ENCODE assay signal across 26 cellular contexts in the genomic region with DNA sequence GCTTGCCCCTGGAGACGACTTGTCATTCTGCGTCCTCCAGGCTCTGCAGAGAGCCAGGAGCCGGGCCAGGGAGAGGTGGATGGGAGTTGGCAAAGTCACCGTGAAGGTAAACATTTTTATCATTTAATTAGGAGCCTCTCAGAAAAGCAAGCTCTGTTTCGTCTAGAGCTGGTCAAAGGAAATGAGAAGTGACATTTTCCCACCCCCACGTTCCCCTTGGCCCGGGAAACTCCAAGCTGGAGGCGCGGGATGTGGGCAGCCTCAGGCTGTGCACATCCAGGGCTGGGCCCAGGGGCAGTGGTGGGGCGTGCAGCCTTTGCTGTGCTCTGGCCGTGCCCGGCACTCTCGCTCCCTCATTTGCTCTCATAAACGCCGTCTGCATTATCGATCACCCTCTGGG.
A peak's percentile ranks its signal among the peaks of the same experiment; 100 is the strongest.
DNase-seq lines count a peak whose midpoint lies in the region; ATAC-seq and TF ChIP-seq lines count a peak whose summit lies in the region.
"Had no signal": no experiment of that assay in that cellular context is flagged by ENCODE, and none has a peak within 500 bp of the region (broad histone marks: within the 10 kb centered on the region; RNA-seq: fewer than 3 reads in every experiment).

No MANE protein-coding gene starts in this region.

- H3K4me3 Mint-ChIP-seq in WTC11: no peak overlapping the region
- H3K4me3 Mint-ChIP-seq: activated CD4-positive, alpha-beta memory T cell treated with anti-CD3 and anti-CD28 coated beads for 36 hours; CD4-positive, alpha-beta memory T cell; H9; stimulated activated memory B cell treated with anti-CD40 and anti-IgM and Interleukin-4, amounts not matched to agents 10 μg/mL and 1 μg/mL and 100 μg/mL, for 72 hours had no signal

- DNase-seq in WTC11 (ENCODE audit: low spot score) (no peak), mucosa of gallbladder (ENCODE audit: low spot score) (peak; percentile 9), NCI-H345 (lab: John Stamatoyannopoulos, UW) (no peak)
- DNase-seq: activated CD4-positive, alpha-beta memory T cell treated with anti-CD3 and anti-CD28 coated beads for 36 hours; activated CD4-positive, CD25-positive, alpha-beta regulatory T cell; activated naive CD4-positive, alpha-beta T cell; CD4-positive, alpha-beta memory T cell; DMS 273 treated with DMSO at 0.1 percent for 48 hours; effector memory CD4-positive, alpha-beta T cell; erythroblast; kidney glomerular epithelial cell; MG63; NCI-H1694; NCI-H69; stimulated activated CD4-positive, alpha-beta T cell treated with anti-CD3 and anti-CD28 coated beads, Interleukin-4, amount 100 ng/mL, for 1 hour; T1000; testis had no signal

- H3K27ac Mint-ChIP-seq in WTC11: no peak overlapping the region
- H3K27ac Mint-ChIP-seq: activated CD4-positive, alpha-beta memory T cell treated with anti-CD3 and anti-CD28 coated beads for 36 hours; CD4-positive, alpha-beta memory T cell; stimulated activated memory B cell treated with anti-CD40 and anti-IgM and Interleukin-4, amounts not matched to agents 10 μg/mL and 1 μg/mL and 100 μg/mL, for 72 hours had no signal

- POLR2A ChIA-PET in HEK293 (lab: Yijun Ruan, JAX): no interaction called here
- POLR2A ChIA-PET in WTC11 (lab: Charles Lee): no interaction called here

- peaks cover 32% of the 10 kb centered on the region for H3K4me1 ChIP-seq in BLaER1
- no peaks in the 10 kb centered on the region for H3K4me1 ChIP-seq in HEK293 (ENCODE audit: control insufficient read depth, insufficient read depth, low read length)
- H3K4me1 ChIP-seq: testis had no signal

- H3K36me3 Mint-ChIP-seq in WTC11: no peaks in the 10 kb centered on the region
- H3K36me3 Mint-ChIP-seq: activated CD4-positive, alpha-beta memory T cell treated with anti-CD3 and anti-CD28 coated beads for 36 hours; CD4-positive, alpha-beta memory T cell; stimulated activated memory B cell treated with anti-CD40 and anti-IgM and Interleukin-4, amounts not matched to agents 10 μg/mL and 1 μg/mL and 100 μg/mL, for 72 hours had no signal

- CTCF ChIA-PET in HEK293 (lab: Yijun Ruan, JAX): no interaction called here
- CTCF ChIA-PET in WTC11 (lab: Charles Lee): no interaction called here

- H3K9ac ChIP-seq in BLaER1: peak overlapping the region; percentile 34; the same call in 1 of the 2 replicates

- H3K27me3 Mint-ChIP-seq in WTC11 (ENCODE audit: low read depth): no peaks in the 10 kb centered on the region; the same call in 1 of the 2 replicates

- H3K9me3 ChIP-seq in BLaER1 (no peaks in the 10 kb centered on the region), HEK293 (ENCODE audit: control insufficient read depth, insufficient read depth, low read depth, low read length) (no peaks in the 10 kb centered on the region)
- H3K9me3 ChIP-seq: MG63, neutrophil, testis had no signal

- H3K4me2 ChIP-seq in BLaER1: peak overlapping the region; percentile 66

- ATAC-seq in WTC11: peak; percentile 18; the same call in 1 of the 2 replicates
- no peak for ATAC-seq in HG03460 (IDR thresholded peaks at IDR 0.05; ENCODE audit: unreplicated experiment)
- no peak for ATAC-seq in HG03175 (IDR thresholded peaks at IDR 0.05; ENCODE audit: unreplicated experiment)
- no peak for ATAC-seq in HG02840 (IDR thresholded peaks at IDR 0.05; ENCODE audit: low FRiP score, unreplicated experiment)
- ATAC-seq: Right ventricle myocardium inferior; stimulated activated memory B cell treated with anti-CD40 and anti-IgM and Interleukin-4, amounts not matched to agents 10 μg/mL and 1 μg/mL and 100 μg/mL, for 72 hours had no signal

- no peak for TF ChIP-seq CTCF in HEK293 (tag by site-specific recombination; IDR thresholded peaks at IDR 0.05)
- TF ChIP-seq CTCF in WTC11 (IDR thresholded peaks at IDR 0.05): no peak

- no peaks in the 10 kb centered on the region for H3K9me3 Mint-ChIP-seq in WTC11
- H3K9me3 Mint-ChIP-seq: activated CD4-positive, alpha-beta memory T cell treated with anti-CD3 and anti-CD28 coated beads for 36 hours; CD4-positive, alpha-beta memory T cell; H9; stimulated activated memory B cell treated with anti-CD40 and anti-IgM and Interleukin-4, amounts not matched to agents 10 μg/mL and 1 μg/mL and 100 μg/mL, for 72 hours had no signal

- peaks cover 5% of the 10 kb centered on the region for H3K4me1 Mint-ChIP-seq in WTC11
- H3K4me1 Mint-ChIP-seq: CD4-positive, alpha-beta memory T cell; stimulated activated memory B cell treated with anti-CD40 and anti-IgM and Interleukin-4, amounts not matched to agents 10 μg/mL and 1 μg/mL and 100 μg/mL, for 72 hours had no signal

- H3K36me3 ChIP-seq in BLaER1 (no peaks in the 10 kb centered on the region), HEK293 (ENCODE audit: control insufficient read depth in 2 of 2, insufficient read depth in 1 of 2, low read length in 2 of 2) (no peaks in the 10 kb centered on the region)
- H3K36me3 ChIP-seq: MG63, neutrophil had no signal

- H3K27me3 ChIP-seq in BLaER1: no peaks in the 10 kb centered on the region; the same call in 1 of the 2 replicates
- H3K27me3 ChIP-seq: MG63, neutrophil, testis had no signal

- H3K4me3 ChIP-seq in BLaER1 (no peak overlapping the region), HEK293 (ENCODE audit: low read depth, low read length) (no peak overlapping the region)
- H3K4me3 ChIP-seq: MG63, testis had no signal

- H3K27ac ChIP-seq in BLaER1 (peak overlapping the region; percentile 35; the same call in 1 of the 2 replicates), HEK293 (ENCODE audit: extremely low read depth, low read depth, low read length) (no peak overlapping the region)
- H3K27ac ChIP-seq: neutrophil, testis had no signal

- H4K20me1 ChIP-seq in BLaER1: no peaks in the 10 kb centered on the region

TF ChIP-seq in HEK293, 187 proteins besides CTCF, POLR2A, EP300 and RAD21:
- TF ChIP-seq ZNF626 (tag by site-specific recombination; IDR thresholded peaks at IDR 0.05) (no peak), ZFHX2 (tag by site-specific recombination; conservative IDR thresholded peaks at IDR 0.05) (0 out of 2 replicates have a peak, but pooled peaks have one; percentile 16), EGR2 (tag by site-specific recombination; IDR thresholded peaks at IDR 0.05; ENCODE audit: low read depth) (peak; percentile 34)

TF ChIP-seq in WTC11, 78 proteins besides CTCF, POLR2A, EP300 and RAD21:
- TF ChIP-seq STAT6 (CRISPR knock-in tag; conservative IDR thresholded peaks at IDR 0.05; ENCODE audit: low read depth) (no peak), PRRX2 (CRISPR knock-in tag; IDR thresholded peaks at IDR 0.05) (no peak), SOX15 (CRISPR knock-in tag; IDR thresholded peaks at IDR 0.05) (no peak)
